ENCODE assay signal across 25 cellular contexts in genomic region chr17:17499402-17500145, GRCh38. TPM values are rescaled to one million over a fixed set of nuclear protein-coding genes. Genes with fewer than 3 reads are reported as not detected.
DNase-seq lines count a peak whose midpoint lies in the region; ATAC-seq and TF ChIP-seq lines count a peak whose summit lies in the region.
"Had no signal": no experiment of that assay in that cellular context is flagged by ENCODE, and none has a peak within 500 bp of the region (broad histone marks: within the 10 kb centered on the region; RNA-seq: fewer than 3 reads in every experiment).

No MANE protein-coding gene starts in this region.

- DNase-seq in cardiac septum (ENCODE audit: low spot score) (peak; percentile 66), left cardiac atrium (no peak), SHP77 treated with DMSO at 0.1 percent for 48 hours (lab: John Stamatoyannopoulos, UW) (peak; percentile 33), neural progenitor cell (ENCODE audit: low spot score) (no peak), upper lobe of right lung (peak; percentile 57), NCI-H2107 treated with DMSO at 0.1 percent for 48 hours (lab: John Stamatoyannopoulos, UW; ENCODE audit: unreplicated experiment) (no peak), NCI-H1092 treated with DMSO at 0.1 percent for 48 hours (lab: John Stamatoyannopoulos, UW) (no peak)
- DNase-seq: CD4-positive, CD25-positive, alpha-beta regulatory T cell; DMS153; IMR-90; KG1; MG63; NCI-H1694; NCI-H2081; NCI-H2171 treated with DMSO at 0.1 percent for 48 hours; NCI-H345; NCI-H510A treated with DMSO at 0.1 percent for 48 hours; NK-92 treated with Interleukin-12 subunit alpha and Interleukin-12 subunit beta, amount 100 ng/mL, for 24 hours; PC-9; SIG-M5 had no signal

- no peaks in the 10 kb centered on the region for H3K9me3 Mint-ChIP-seq in neural progenitor cell
- H3K9me3 Mint-ChIP-seq: CD4-positive, CD25-positive, alpha-beta regulatory T cell had no signal

- ATAC-seq in left cardiac atrium (no peak), upper lobe of right lung (no peak), HG03457 (IDR thresholded peaks at IDR 0.05; ENCODE audit: unreplicated experiment) (no peak)

- H3K4me1 ChIP-seq in neural progenitor cell, result peaks cover 21% of the 10 kb centered on the region
- H3K4me1 ChIP-seq in upper lobe of right lung, result peaks cover 16% of the 10 kb centered on the region

- H2AFZ ChIP-seq in neural progenitor cell (replicated peaks), result no peak overlapping the region
- H2AFZ ChIP-seq: PC-9 had no signal

- H3K27me3 ChIP-seq in neural progenitor cell (peaks cover 25% of the 10 kb centered on the region), upper lobe of right lung (no peaks in the 10 kb centered on the region)
- H3K27me3 ChIP-seq: MG63 had no signal

- H3K79me2 ChIP-seq in neural progenitor cell (ENCODE audit: low read depth), result no peaks in the 10 kb centered on the region

- H3K27ac ChIP-seq in neural progenitor cell (no peak overlapping the region), upper lobe of right lung (no peak overlapping the region)
- H3K27ac ChIP-seq: PC-9, SK-N-MC had no signal

- intact Hi-C loops in cardiac septum (cut with DNase I), result loop anchor here (5.0 kb wide), 5 partner anchors 53 to 147 kb away; no protein-coding TSS in a partner anchor
- intact Hi-C loops in left cardiac atrium (cut with DNase I), result loop anchor here (5.0 kb wide), 4 partner anchors 48 to 143 kb away; no protein-coding TSS in a partner anchor
- intact Hi-C loops in upper lobe of right lung (cut with DNase I), result no loop called here

- no peaks in the 10 kb centered on the region for H3K36me3 Mint-ChIP-seq in neural progenitor cell
- H3K36me3 Mint-ChIP-seq: CD4-positive, CD25-positive, alpha-beta regulatory T cell had no signal

- peaks cover 14% of the 10 kb centered on the region for H3F3A ChIP-seq in neural progenitor cell (ENCODE audit: low read depth)

- no peaks in the 10 kb centered on the region for H3K9me3 ChIP-seq in neural progenitor cell (ENCODE audit: low read depth)
- no peaks in the 10 kb centered on the region for H3K9me3 ChIP-seq in upper lobe of right lung
- H3K9me3 ChIP-seq: MG63 had no signal

- H3K4me3 ChIP-seq in neural progenitor cell, result no peak overlapping the region
- no peak overlapping the region for H3K4me3 ChIP-seq in upper lobe of right lung
- H3K4me3 ChIP-seq: MG63, PC-9, SK-N-MC had no signal

- peak overlapping the region; percentile 30 for H3K27ac Mint-ChIP-seq in neural progenitor cell

- H3K36me3 ChIP-seq in neural progenitor cell (no peaks in the 10 kb centered on the region), upper lobe of right lung (no peaks in the 10 kb centered on the region)
- H3K36me3 ChIP-seq: MG63 had no signal

- peaks cover 13% of the 10 kb centered on the region for H4K20me1 ChIP-seq in neural progenitor cell (ENCODE audit: low read depth)

- no peak overlapping the region for H3K4me3 Mint-ChIP-seq in neural progenitor cell
- H3K4me3 Mint-ChIP-seq: CD4-positive, CD25-positive, alpha-beta regulatory T cell had no signal

- H3K4me2 ChIP-seq in neural progenitor cell, result no peak overlapping the region
- H3K4me2 ChIP-seq: PC-9 had no signal

- TF ChIP-seq CTCF in neural progenitor cell (IDR thresholded peaks at IDR 0.05) (no peak), upper lobe of right lung (IDR thresholded peaks at IDR 0.05) (no peak)

- H3K27me3 Mint-ChIP-seq in neural progenitor cell (ENCODE audit: insufficient read depth, low read depth), result peaks cover 7% of the 10 kb centered on the region

- H3K4me1 Mint-ChIP-seq in neural progenitor cell, result peaks cover 31% of the 10 kb centered on the region

- no peak overlapping the region for H3K9ac ChIP-seq in neural progenitor cell

RNA-seq across cellular contexts. Expression of gene RASD1, which starts 3.4 kb away (rescaled TPM):
- total RNA-seq in cardiac septum, result 4.4 TPM
- 10 to 100 TPM; 35.3 to 55.1 TPM for total RNA-seq in left cardiac atrium
- total RNA-seq in neural progenitor cell (ENCODE audit: low replicate concordance), result 0.88 and 2.8 TPM in 2 replicates
- total RNA-seq in upper lobe of right lung, result 39.2 TPM
- total RNA-seq: A172, H4, RPMI7951 had no signal

RNA-seq across cellular contexts. Expression of gene MED9, which starts 22.8 kb away (rescaled TPM):
- 30.5 TPM for total RNA-seq in cardiac septum
- total RNA-seq in left cardiac atrium, result 10 to 100 TPM; 26.8 to 35.1 TPM
- 15.7 and 28.0 TPM in 2 replicates for total RNA-seq in neural progenitor cell (ENCODE audit: low replicate concordance)
- 13.8 TPM for total RNA-seq in upper lobe of right lung

Comparison
In these comparisons a context has a peak if more than half of its experiments do, and no peak if none do; other contexts are left out.
1. DNase-seq: peak in cardiac septum (single experiment), SHP77 treated with DMSO at 0.1 percent for 48 hours (single experiment) and upper lobe of right lung (single experiment); none in left cardiac atrium (single experiment), neural progenitor cell (single experiment), NCI-H2107 treated with DMSO at 0.1 percent for 48 hours (single experiment) and NCI-H1092 treated with DMSO at 0.1 percent for 48 hours (single experiment).